7 cellular contexts compared by ENCODE assay signal in the genomic region with DNA sequence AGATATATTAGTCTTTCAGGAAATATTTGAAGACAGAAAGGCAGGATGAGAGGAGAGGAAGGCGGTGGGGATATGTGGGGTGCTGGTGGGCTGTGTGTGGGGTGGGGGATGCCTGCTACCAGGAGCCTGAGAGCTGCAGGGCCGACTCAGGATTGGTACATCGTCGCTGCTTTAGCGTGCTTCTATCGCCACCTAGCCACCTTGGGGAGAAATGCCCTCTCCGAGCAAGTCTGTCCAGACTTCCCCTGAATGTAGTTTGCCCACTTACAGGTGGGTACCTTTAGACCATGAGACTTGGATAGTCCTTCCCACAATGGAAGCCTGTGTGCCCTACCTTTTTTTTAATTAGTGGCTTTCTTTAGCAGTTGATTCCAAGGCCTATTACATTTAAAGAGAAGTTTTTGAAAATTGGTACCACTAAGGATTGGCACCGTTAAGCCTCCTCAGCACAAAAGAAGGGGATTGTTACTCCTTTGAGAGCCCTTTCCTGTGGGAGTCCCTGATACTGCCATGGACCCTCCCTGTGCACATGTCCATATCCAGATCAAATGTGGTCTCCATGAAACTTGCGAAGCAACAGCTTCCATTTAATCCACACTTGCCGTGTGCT.
A peak's percentile ranks its signal among the peaks of the same experiment; 100 is the strongest.
DNase-seq lines count a peak whose midpoint lies in the region; ATAC-seq and TF ChIP-seq lines count a peak whose summit lies in the region.

No MANE protein-coding gene starts in this region.

- no peaks in the 10 kb centered on the region for H3K9me3 ChIP-seq in left lung

- in situ Hi-C loops in GM13976 (cut with MboI; ENCODE audit: low sequenced_read_pairs, unreplicated experiment) = loop anchor here (5.0 kb wide), 2 partner anchors 296 to 336 kb away; no protein-coding TSS in a partner anchor

- intact Hi-C loops in left lung (cut with DNase I) = loop anchor here in 1 of 2 donors (5.0 kb wide), 1 partner anchor 336 kb away; no protein-coding TSS in a partner anchor

- H3K27ac ChIP-seq in left lung = no peak overlapping the region

- peak; percentile 74 for ATAC-seq in HG02943 (IDR thresholded peaks at IDR 0.05; ENCODE audit: low read depth, unreplicated experiment)
- peak; percentile 93 for ATAC-seq in left lung

- H3K36me3 ChIP-seq in left lung = no peaks in the 10 kb centered on the region

- H3K4me3 ChIP-seq in left lung = no peak overlapping the region

- H3K27me3 ChIP-seq in left lung = no peaks in the 10 kb centered on the region

- peak; percentile 75 for DNase-seq in GM13976 (ENCODE audit: low spot score)
- DNase-seq in NCI-H2227 (lab: John Stamatoyannopoulos, UW; ENCODE audit: unreplicated experiment) = peak; percentile 78
- peak; percentile 40 for DNase-seq in activated CD4-positive, CD25-positive, alpha-beta regulatory T cell treated with anti-CD3 and anti-CD28 coated beads, Interleukin-2, amount 50 U/mL, for 72 hours
- DNase-seq in cerebellar nuclear complex (lab: John Stamatoyannopoulos, UW) = peak; percentile 19 to 60
- DNase-seq in left lung = peak in 1 of 2 donors; percentile 44
- peak; percentile 9 to 14 (median 13) for DNase-seq in stimulated activated CD4-positive, alpha-beta T cell treated with anti-CD3 and anti-CD28 coated beads, TNF-alpha, amount 100 ng/mL, for 4 hours (ENCODE audit: low read depth in 3 of 3)

- TF ChIP-seq CTCF in GM13976 (IDR thresholded peaks at IDR 0.05; ENCODE audit: borderline replicate concordance, control extremely low read depth, extremely low read depth, insufficient read depth, missing control alignments) (peak; percentile 86), left lung (IDR thresholded peaks at IDR 0.05) (peak; percentile 67 to 73)

- no peaks in the 10 kb centered on the region for H3K4me1 ChIP-seq in left lung
